ENCODE assay signal across 10 cellular contexts in genomic region chr5:83864652-83865051, GRCh38.
"Had no signal": no experiment of that assay in that cellular context is flagged by ENCODE, and none has a peak within 500 bp of the region (broad histone marks: within the 10 kb centered on the region; RNA-seq: fewer than 3 reads in every experiment).

No MANE protein-coding gene starts in this region.

- H3K9me3 Mint-ChIP-seq: activated CD4-positive, alpha-beta T cell treated with anti-CD3 and anti-CD28 coated beads, Interleukin-2, amount 10 ng/mL, durations not matched to agents 24 days and 14 days; activated naive CD4-positive, alpha-beta T cell treated with anti-CD3 and anti-CD28 coated beads for 36 hours; activated T-helper 17 cell treated with anti-CD3 and anti-CD28 coated beads, Interleukin-2, amount 50 U/mL, for 72 hours; WTC11 had no signal

- H3K27me3 Mint-ChIP-seq: activated T-helper 17 cell treated with anti-CD3 and anti-CD28 coated beads, Interleukin-2, amount 50 U/mL, for 72 hours had no signal

- H3K4me3 Mint-ChIP-seq: activated CD4-positive, alpha-beta T cell treated with anti-CD3 and anti-CD28 coated beads, Interleukin-2, amount 10 ng/mL, durations not matched to agents 24 days and 14 days; activated naive CD4-positive, alpha-beta T cell treated with anti-CD3 and anti-CD28 coated beads for 36 hours; activated T-helper 17 cell treated with anti-CD3 and anti-CD28 coated beads, Interleukin-2, amount 50 U/mL, for 72 hours; naive thymus-derived CD8-positive, alpha-beta T cell; WTC11 had no signal

- H3K4me1 Mint-ChIP-seq: activated CD4-positive, alpha-beta T cell treated with anti-CD3 and anti-CD28 coated beads, Interleukin-2, amount 10 ng/mL, durations not matched to agents 24 days and 14 days; activated T-helper 17 cell treated with anti-CD3 and anti-CD28 coated beads, Interleukin-2, amount 50 U/mL, for 72 hours; naive thymus-derived CD8-positive, alpha-beta T cell; WTC11 had no signal

- H3K36me3 Mint-ChIP-seq: naive thymus-derived CD8-positive, alpha-beta T cell; WTC11 had no signal

- DNase-seq: activated CD4-positive, alpha-beta T cell treated with anti-CD3 and anti-CD28 coated beads, Interleukin-2, amount 10 ng/mL, durations not matched to agents 24 days and 14 days; activated CD8-positive, alpha-beta memory T cell treated with anti-CD3 and anti-CD28 coated beads for 24 hours; activated naive CD4-positive, alpha-beta T cell treated with anti-CD3 and anti-CD28 coated beads for 36 hours; dorsolateral prefrontal cortex; mucosa of descending colon; naive thymus-derived CD8-positive, alpha-beta T cell; right cardiac atrium had no signal

- ATAC-seq: activated T-helper 17 cell treated with anti-CD3 and anti-CD28 coated beads, Interleukin-2, amount 50 U/mL, for 72 hours; esophagus mucosa; mucosa of descending colon; naive thymus-derived CD8-positive, alpha-beta T cell; right cardiac atrium; WTC11 had no signal
